1 cellular context compared by ENCODE assay signal in the genomic region with DNA sequence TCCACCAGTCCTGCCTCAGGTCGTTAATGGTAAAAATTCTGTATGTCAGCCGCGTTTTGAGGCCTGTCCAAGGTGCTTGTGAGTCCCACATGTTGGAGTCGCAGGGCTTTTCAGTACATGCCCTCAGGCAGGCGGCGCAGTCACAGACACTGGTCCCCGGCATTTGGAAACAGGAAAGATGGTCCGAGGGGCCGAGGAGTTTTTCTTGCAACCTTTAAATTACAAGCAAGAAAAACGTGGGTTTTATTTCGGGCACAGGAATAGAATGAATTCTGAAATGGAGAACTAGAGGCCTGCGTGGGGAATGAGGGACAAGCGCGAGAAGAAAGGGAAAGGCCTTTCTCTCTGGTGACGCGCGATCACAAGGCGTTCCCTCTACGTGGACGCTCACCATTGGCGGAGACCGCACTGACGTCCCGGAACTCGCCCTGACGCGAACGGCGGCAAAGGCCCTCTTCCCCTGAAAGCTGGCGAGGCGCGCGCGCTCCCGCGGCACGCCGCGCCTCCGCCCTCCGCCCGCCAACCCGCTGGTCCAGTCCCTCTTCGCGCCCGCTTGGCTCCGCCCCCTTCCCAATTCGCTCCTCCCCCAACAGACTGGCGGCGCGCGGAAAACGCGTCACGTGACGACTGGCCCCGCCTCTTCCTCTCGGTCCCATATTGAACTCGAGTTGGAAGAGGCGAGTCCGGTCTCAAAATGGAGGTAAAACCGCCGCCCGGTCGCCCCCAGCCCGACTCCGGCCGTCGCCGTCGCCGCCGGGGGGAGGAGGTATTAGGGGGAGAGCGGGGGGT.
TF ChIP-seq lines count a peak whose summit lies in the region.

A gene (plus strand): TSS at position 689 of the 789 bp plus-strand sequence. CDS start 6 bp downstream, at position 695.

TF ChIP-seq in K562, 482 proteins besides CTCF, POLR2A, EP300 and RAD21 (continued from another document and continues in another):
- TF ChIP-seq ZNF589 (CRISPR knock-in tag; IDR thresholded peaks at IDR 0.05; ENCODE audit: low read depth) (peak; percentile 87), ZNF76 (CRISPR knock-in tag; IDR thresholded peaks at IDR 0.05; ENCODE audit: borderline replicate concordance) (peak; percentile 79; the same call in 1 of the 2 replicates), ZNF354B (CRISPR knock-in tag; IDR thresholded peaks at IDR 0.05) (0 out of 2 replicates have a peak, but pooled peaks have one; percentile 30), BHLHE40 (IDR thresholded peaks at IDR 0.05; ENCODE audit: low read length) (peak; percentile 75), FOSL1 (tag; conservative IDR thresholded peaks at IDR 0.05) (peak; percentile 21), ZFP30 (CRISPR knock-in tag; IDR thresholded peaks at IDR 0.05; ENCODE audit: borderline replicate concordance) (no peak), ZNF586 (CRISPR knock-in tag; conservative IDR thresholded peaks at IDR 0.05) (no peak), GABPA (tag; conservative IDR thresholded peaks at IDR 0.05; ENCODE audit: low read depth) (peak; percentile 91; the same call in 1 of the 2 replicates), ZNF41 (CRISPR knock-in tag; conservative IDR thresholded peaks at IDR 0.05) (peak; percentile 65; the same call in 1 of the 2 replicates), POLR2H (tag; IDR thresholded peaks at IDR 0.05; ENCODE audit: low read depth) (peak; percentile 98), ILK (tag; IDR thresholded peaks at IDR 0.05; ENCODE audit: borderline replicate concordance, low read depth) (no peak), MBD2 (IDR thresholded peaks at IDR 0.05; ENCODE audit: borderline replicate concordance, low read depth) (0 out of 2 replicates have a peak, but pooled peaks have one; percentile 67), WHSC1 (IDR thresholded peaks at IDR 0.05; ENCODE audit: low read length) (no peak), ZBTB17 (CRISPR knock-in tag; IDR thresholded peaks at IDR 0.05) (peak; percentile 47; the same call in 1 of the 2 replicates), ARID1B (IDR thresholded peaks at IDR 0.05) (no peak; the same call in 1 of the 2 replicates), MXI1 (IDR thresholded peaks at IDR 0.05; ENCODE audit: low read depth, low read length) (peak; percentile 75; the same call in 1 of the 2 replicates), FOXP1 (CRISPR knock-in tag; IDR thresholded peaks at IDR 0.05) (peak; percentile 85), MEF2A (IDR thresholded peaks at IDR 0.05; ENCODE audit: control insufficient read depth, low read depth, low read length) (peak; percentile 13; the same call in 1 of the 2 replicates), KLF1 (tag; IDR thresholded peaks at IDR 0.05) (peak; percentile 49; the same call in 1 of the 2 replicates), MEIS2 (IDR thresholded peaks at IDR 0.05; ENCODE audit: partially characterized antibody) (peak; percentile 29), KLF13 (tag; IDR thresholded peaks at IDR 0.05; ENCODE audit: borderline replicate concordance, low read depth) (peak; percentile 50), CHCHD3 (CRISPR knock-in tag; IDR thresholded peaks at IDR 0.05) (peak; percentile 72; the same call in 1 of the 2 replicates), GATAD2A (IDR thresholded peaks at IDR 0.05) (no peak), ETV1 (tag; conservative IDR thresholded peaks at IDR 0.05; ENCODE audit: low read depth) (peak; percentile 35; the same call in 1 of the 2 replicates), POLR2G (IDR thresholded peaks at IDR 0.05; ENCODE audit: low read depth, low read length) (no peak; the same call in 1 of the 2 replicates), PHTF2 (CRISPR knock-in tag; IDR thresholded peaks at IDR 0.05) (no peak), STAG1 (CRISPR knock-in tag; IDR thresholded peaks at IDR 0.05; ENCODE audit: borderline replicate concordance) (no peak), ZNF165 (CRISPR knock-in tag; IDR thresholded peaks at IDR 0.05; ENCODE audit: borderline replicate concordance) (no peak), CEBPB (tag; IDR thresholded peaks at IDR 0.05) (no peak), HDAC8 (tag; IDR thresholded peaks at IDR 0.05) (peak; percentile 80; the same call in 1 of the 2 replicates), RBFOX2 (IDR thresholded peaks at IDR 0.05; ENCODE audit: low read depth, low read length) (peak; percentile 97), JUND (IDR thresholded peaks at IDR 0.05; ENCODE audit: borderline replicate concordance, low read depth, low read length) (no peak), JUND (tag; IDR thresholded peaks at IDR 0.05; ENCODE audit: borderline replicate concordance, low read depth, low read length) (0 out of 3 replicates have a peak, but pooled peaks have one; percentile 7)
- TF ChIP-seq, protein P1, sequence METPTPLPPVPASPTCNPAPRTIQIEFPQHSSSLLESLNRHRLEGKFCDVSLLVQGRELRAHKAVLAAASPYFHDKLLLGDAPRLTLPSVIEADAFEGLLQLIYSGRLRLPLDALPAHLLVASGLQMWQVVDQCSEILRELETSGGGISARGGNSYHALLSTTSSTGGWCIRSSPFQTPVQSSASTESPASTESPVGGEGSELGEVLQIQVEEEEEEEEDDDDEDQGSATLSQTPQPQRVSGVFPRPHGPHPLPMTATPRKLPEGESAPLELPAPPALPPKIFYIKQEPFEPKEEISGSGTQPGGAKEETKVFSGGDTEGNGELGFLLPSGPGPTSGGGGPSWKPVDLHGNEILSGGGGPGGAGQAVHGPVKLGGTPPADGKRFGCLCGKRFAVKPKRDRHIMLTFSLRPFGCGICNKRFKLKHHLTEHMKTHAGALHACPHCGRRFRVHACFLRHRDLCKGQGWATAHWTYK (CRISPR knock-in tag; IDR thresholded peaks at IDR 0.05): peak; percentile 61; the same call in 1 of the 2 replicates
- TF ChIP-seq, protein P2, sequence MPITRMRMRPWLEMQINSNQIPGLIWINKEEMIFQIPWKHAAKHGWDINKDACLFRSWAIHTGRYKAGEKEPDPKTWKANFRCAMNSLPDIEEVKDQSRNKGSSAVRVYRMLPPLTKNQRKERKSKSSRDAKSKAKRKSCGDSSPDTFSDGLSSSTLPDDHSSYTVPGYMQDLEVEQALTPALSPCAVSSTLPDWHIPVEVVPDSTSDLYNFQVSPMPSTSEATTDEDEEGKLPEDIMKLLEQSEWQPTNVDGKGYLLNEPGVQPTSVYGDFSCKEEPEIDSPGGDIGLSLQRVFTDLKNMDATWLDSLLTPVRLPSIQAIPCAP (CRISPR knock-in tag; IDR thresholded peaks at IDR 0.05; ENCODE audit: borderline replicate concordance): peak; percentile 86; the same call in 1 of the 2 replicates
- TF ChIP-seq, protein P3, sequence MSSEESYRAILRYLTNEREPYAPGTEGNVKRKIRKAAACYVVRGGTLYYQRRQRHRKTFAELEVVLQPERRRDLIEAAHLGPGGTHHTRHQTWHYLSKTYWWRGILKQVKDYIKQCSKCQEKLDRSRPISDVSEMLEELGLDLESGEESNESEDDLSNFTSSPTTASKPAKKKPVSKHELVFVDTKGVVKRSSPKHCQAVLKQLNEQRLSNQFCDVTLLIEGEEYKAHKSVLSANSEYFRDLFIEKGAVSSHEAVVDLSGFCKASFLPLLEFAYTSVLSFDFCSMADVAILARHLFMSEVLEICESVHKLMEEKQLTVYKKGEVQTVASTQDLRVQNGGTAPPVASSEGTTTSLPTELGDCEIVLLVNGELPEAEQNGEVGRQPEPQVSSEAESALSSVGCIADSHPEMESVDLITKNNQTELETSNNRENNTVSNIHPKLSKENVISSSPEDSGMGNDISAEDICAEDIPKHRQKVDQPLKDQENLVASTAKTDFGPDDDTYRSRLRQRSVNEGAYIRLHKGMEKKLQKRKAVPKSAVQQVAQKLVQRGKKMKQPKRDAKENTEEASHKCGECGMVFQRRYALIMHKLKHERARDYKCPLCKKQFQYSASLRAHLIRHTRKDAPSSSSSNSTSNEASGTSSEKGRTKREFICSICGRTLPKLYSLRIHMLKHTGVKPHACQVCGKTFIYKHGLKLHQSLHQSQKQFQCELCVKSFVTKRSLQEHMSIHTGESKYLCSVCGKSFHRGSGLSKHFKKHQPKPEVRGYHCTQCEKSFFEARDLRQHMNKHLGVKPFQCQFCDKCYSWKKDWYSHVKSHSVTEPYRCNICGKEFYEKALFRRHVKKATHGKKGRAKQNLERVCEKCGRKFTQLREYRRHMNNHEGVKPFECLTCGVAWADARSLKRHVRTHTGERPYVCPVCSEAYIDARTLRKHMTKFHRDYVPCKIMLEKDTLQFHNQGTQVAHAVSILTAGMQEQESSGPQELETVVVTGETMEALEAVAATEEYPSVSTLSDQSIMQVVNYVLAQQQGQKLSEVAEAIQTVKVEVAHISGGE (CRISPR knock-in tag; IDR thresholded peaks at IDR 0.05): peak in 1 of 3 experiments; percentile 37; a peak in 1 of 6 replicates
- TF ChIP-seq, protein P4, sequence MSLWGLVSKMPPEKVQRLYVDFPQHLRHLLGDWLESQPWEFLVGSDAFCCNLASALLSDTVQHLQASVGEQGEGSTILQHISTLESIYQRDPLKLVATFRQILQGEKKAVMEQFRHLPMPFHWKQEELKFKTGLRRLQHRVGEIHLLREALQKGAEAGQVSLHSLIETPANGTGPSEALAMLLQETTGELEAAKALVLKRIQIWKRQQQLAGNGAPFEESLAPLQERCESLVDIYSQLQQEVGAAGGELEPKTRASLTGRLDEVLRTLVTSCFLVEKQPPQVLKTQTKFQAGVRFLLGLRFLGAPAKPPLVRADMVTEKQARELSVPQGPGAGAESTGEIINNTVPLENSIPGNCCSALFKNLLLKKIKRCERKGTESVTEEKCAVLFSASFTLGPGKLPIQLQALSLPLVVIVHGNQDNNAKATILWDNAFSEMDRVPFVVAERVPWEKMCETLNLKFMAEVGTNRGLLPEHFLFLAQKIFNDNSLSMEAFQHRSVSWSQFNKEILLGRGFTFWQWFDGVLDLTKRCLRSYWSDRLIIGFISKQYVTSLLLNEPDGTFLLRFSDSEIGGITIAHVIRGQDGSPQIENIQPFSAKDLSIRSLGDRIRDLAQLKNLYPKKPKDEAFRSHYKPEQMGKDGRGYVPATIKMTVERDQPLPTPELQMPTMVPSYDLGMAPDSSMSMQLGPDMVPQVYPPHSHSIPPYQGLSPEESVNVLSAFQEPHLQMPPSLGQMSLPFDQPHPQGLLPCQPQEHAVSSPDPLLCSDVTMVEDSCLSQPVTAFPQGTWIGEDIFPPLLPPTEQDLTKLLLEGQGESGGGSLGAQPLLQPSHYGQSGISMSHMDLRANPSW (CRISPR knock-in tag; IDR thresholded peaks at IDR 0.05): no peak
- TF ChIP-seq, protein P5, sequence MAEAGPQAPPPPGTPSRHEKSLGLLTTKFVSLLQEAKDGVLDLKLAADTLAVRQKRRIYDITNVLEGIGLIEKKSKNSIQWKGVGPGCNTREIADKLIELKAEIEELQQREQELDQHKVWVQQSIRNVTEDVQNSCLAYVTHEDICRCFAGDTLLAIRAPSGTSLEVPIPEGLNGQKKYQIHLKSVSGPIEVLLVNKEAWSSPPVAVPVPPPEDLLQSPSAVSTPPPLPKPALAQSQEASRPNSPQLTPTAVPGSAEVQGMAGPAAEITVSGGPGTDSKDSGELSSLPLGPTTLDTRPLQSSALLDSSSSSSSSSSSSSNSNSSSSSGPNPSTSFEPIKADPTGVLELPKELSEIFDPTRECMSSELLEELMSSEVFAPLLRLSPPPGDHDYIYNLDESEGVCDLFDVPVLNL (CRISPR knock-in tag; IDR thresholded peaks at IDR 0.05; ENCODE audit: low read depth): peak; percentile 69
- TF ChIP-seq, protein P6, sequence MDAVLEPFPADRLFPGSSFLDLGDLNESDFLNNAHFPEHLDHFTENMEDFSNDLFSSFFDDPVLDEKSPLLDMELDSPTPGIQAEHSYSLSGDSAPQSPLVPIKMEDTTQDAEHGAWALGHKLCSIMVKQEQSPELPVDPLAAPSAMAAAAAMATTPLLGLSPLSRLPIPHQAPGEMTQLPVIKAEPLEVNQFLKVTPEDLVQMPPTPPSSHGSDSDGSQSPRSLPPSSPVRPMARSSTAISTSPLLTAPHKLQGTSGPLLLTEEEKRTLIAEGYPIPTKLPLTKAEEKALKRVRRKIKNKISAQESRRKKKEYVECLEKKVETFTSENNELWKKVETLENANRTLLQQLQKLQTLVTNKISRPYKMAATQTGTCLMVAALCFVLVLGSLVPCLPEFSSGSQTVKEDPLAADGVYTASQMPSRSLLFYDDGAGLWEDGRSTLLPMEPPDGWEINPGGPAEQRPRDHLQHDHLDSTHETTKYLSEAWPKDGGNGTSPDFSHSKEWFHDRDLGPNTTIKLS (IDR thresholded peaks at IDR 0.05; ENCODE audit: borderline replicate concordance, low read depth): peak; percentile 82
- TF ChIP-seq, protein P7, sequence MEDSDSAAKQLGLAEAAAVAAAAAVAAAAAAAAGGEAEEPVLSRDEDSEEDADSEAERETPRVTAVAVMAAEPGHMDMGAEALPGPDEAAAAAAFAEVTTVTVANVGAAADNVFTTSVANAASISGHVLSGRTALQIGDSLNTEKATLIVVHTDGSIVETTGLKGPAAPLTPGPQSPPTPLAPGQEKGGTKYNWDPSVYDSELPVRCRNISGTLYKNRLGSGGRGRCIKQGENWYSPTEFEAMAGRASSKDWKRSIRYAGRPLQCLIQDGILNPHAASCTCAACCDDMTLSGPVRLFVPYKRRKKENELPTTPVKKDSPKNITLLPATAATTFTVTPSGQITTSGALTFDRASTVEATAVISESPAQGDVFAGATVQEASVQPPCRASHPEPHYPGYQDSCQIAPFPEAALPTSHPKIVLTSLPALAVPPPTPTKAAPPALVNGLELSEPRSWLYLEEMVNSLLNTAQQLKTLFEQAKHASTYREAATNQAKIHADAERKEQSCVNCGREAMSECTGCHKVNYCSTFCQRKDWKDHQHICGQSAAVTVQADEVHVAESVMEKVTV (CRISPR knock-in tag; IDR thresholded peaks at IDR 0.05): peak; percentile 50; the same call in 1 of the 2 replicates
- TF ChIP-seq, protein P8, sequence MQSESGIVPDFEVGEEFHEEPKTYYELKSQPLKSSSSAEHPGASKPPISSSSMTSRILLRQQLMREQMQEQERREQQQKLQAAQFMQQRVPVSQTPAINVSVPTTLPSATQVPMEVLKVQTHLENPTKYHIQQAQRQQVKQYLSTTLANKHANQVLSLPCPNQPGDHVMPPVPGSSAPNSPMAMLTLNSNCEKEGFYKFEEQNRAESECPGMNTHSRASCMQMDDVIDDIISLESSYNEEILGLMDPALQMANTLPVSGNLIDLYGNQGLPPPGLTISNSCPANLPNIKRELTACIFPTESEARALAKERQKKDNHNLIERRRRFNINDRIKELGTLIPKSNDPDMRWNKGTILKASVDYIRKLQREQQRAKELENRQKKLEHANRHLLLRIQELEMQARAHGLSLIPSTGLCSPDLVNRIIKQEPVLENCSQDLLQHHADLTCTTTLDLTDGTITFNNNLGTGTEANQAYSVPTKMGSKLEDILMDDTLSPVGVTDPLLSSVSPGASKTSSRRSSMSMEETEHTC (IDR thresholded peaks at IDR 0.05): peak; percentile 47; the same call in 1 of the 2 replicates
